ENCODE assay signal across 13 cellular contexts in the genomic region with DNA sequence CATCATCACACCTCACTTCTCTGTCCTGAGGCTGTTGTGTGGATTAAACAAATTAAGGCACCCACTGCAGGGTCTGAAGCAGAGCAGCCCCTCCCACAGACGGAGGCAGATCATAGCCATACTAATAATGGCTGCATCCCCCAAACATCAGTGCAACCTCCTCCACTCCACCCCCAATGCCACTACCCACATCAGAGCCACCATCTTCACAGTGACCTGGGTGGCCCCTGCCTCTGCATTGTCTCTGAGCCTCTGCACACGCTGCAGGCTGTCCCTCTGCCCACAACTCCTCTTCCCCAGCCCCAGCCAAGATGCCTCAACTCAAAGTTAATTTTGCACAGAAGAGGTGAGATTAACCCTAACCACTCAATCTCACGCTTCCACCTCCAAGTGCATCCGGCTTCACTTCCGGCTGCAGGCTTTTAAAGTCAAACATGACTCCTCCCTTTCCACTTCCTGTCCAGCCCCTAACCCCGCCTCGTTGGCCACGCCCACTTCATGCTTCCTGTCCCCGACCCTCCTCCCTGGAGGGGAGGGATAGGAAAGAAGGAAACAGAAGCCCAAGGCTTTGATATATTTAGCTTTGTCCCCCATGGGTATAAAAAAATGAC. TPM values are rescaled to one million over a fixed set of nuclear protein-coding genes. Genes with fewer than 3 reads are reported as not detected.
DNase-seq lines count a peak whose midpoint lies in the region; ATAC-seq and TF ChIP-seq lines count a peak whose summit lies in the region.
"Had no signal": no experiment of that assay in that cellular context is flagged by ENCODE, and none has a peak within 500 bp of the region (broad histone marks: within the 10 kb centered on the region; RNA-seq: fewer than 3 reads in every experiment).

No MANE protein-coding gene starts in this region.

- peaks cover 50% of the 10 kb centered on the region for H3K4me1 Mint-ChIP-seq in activated CD8-positive, alpha-beta T cell treated with anti-CD3 and anti-CD28 coated beads for 36 hours (ENCODE audit: low read depth)
- peaks cover 0 to 69% (median 10%) of the 10 kb centered on the region in 7 donors for H3K4me1 Mint-ChIP-seq in naive thymus-derived CD4-positive, alpha-beta T cell
- H3K4me1 Mint-ChIP-seq in progenitor cell of endocrine pancreas (ENCODE audit: low read depth): no peaks in the 10 kb centered on the region

- 49 to 57% methylated on average over 8 to 9 of the region's 9 CpGs for WGBS in thyroid gland, 2 donors

- H3K36me3 ChIP-seq in HCT116 (ENCODE audit: control insufficient read depth in 1 of 2, insufficient read depth in 2 of 2, low read length in 2 of 2) (no peaks in the 10 kb centered on the region), thyroid gland (no peaks in the 10 kb centered on the region)
- no peaks in the 10 kb centered on the region for H3K36me3 ChIP-seq in naive thymus-derived CD4-positive, alpha-beta T cell (ENCODE audit: control insufficient read depth in 2 of 3, insufficient read depth in 3 of 3, low read length in 3 of 3)

- DNase-seq in DMS 273 (lab: John Stamatoyannopoulos, UW; ENCODE audit: unreplicated experiment): peak; percentile 30
- no peak for DNase-seq in DMS 273 treated with DMSO at 0.1 percent for 48 hours (lab: John Stamatoyannopoulos, UW)
- no peak for DNase-seq in HCT116 (ENCODE audit: low read depth, low spot score)
- DNase-seq in activated CD8-positive, alpha-beta T cell treated with anti-CD3 and anti-CD28 coated beads for 36 hours: peak; percentile 76
- DNase-seq in naive thymus-derived CD4-positive, alpha-beta T cell: peak in 2 of 9 donors; percentile 22 to 37
- DNase-seq in thyroid gland: no peak
- DNase-seq in progenitor cell of endocrine pancreas (ENCODE audit: low spot score, unreplicated experiment): no peak
- DNase-seq: NCI-H2171 treated with DMSO at 0.1 percent for 48 hours, SK-N-SH had no signal

- H3K9me2 ChIP-seq in HCT116 (ENCODE audit: insufficient read depth): no peaks in the 10 kb centered on the region
- H3K9me2 ChIP-seq: SK-N-SH had no signal

- no peak overlapping the region for H3K9ac ChIP-seq in HCT116 (ENCODE audit: low read length)
- H3K9ac ChIP-seq: SK-N-SH had no signal

- RAD21 ChIA-PET in HCT116 (lab: Charles Lee; ENCODE audit: low non-redundant PET in 1 of 2, low total read pairs in 2 of 2, uncharacterized antibody in 2 of 2, unreplicated experiment in 2 of 2): no interaction called here

- H3K4me3 ChIP-seq in HCT116 (replicated peaks in 1 of 2; ENCODE audit: low read depth in 1 of 2, low read length in 2 of 2): no peak overlapping the region
- no peak overlapping the region for H3K4me3 ChIP-seq in naive thymus-derived CD4-positive, alpha-beta T cell (ENCODE audit: low read length)
- H3K4me3 ChIP-seq in thyroid gland (replicated peaks in 1 of 3): no peak overlapping the region
- H3K4me3 ChIP-seq: hepatocyte had no signal

- peak overlapping the region; percentile 39 for H3K4me3 Mint-ChIP-seq in activated CD8-positive, alpha-beta T cell treated with anti-CD3 and anti-CD28 coated beads for 36 hours
- H3K4me3 Mint-ChIP-seq in naive thymus-derived CD4-positive, alpha-beta T cell: peak overlapping the region in 2 of 10 donors; percentile 55 to 70
- H3K4me3 Mint-ChIP-seq in progenitor cell of endocrine pancreas (ENCODE audit: low read depth): no peak overlapping the region
- H3K4me3 Mint-ChIP-seq: activated naive CD4-positive, alpha-beta T cell treated with anti-CD3 and anti-CD28 coated beads, Interleukin-2, amount 50 U/mL, for 24 hours had no signal

- no TSS peak for BruUV-seq in HCT116 (replicated peaks; lab: Mats Ljungman, UMichigan)

- H3K9me3 ChIP-seq in HCT116 (ENCODE audit: control insufficient read depth in 1 of 2, insufficient read depth in 1 of 2, low read depth in 1 of 2, low read length in 2 of 2) (no peaks in the 10 kb centered on the region), thyroid gland (no peaks in the 10 kb centered on the region)
- peaks cover 0 to 14% (median 6%) of the 10 kb centered on the region in 3 experiments for H3K9me3 ChIP-seq in naive thymus-derived CD4-positive, alpha-beta T cell (ENCODE audit: control insufficient read depth in 2 of 3, low read length in 3 of 3)
- H3K9me3 ChIP-seq: SK-N-SH had no signal

- H2AFZ ChIP-seq in HCT116 (ENCODE audit: low read depth, low read length, poor library complexity, severe bottlenecking): no peak overlapping the region
- H2AFZ ChIP-seq: hepatocyte had no signal

- no peak for TF ChIP-seq POLR2A in HCT116 (IDR thresholded peaks at IDR 0.05; ENCODE audit: borderline replicate concordance, extremely low read depth, insufficient read depth, insufficient read length)
- TF ChIP-seq POLR2A in thyroid gland (IDR thresholded peaks at IDR 0.05): no peak

- no peak overlapping the region for H3K27ac ChIP-seq in HCT116 (ENCODE audit: low read depth, low read length)
- H3K27ac ChIP-seq in naive thymus-derived CD4-positive, alpha-beta T cell (ENCODE audit: low read depth, low read length): no peak overlapping the region
- no peak overlapping the region for H3K27ac ChIP-seq in thyroid gland
- H3K27ac ChIP-seq: 22Rv1, hepatocyte had no signal

- TF ChIP-seq CTCF in HCT116 (IDR thresholded peaks at IDR 0.05 in 2 of 3, conservative IDR thresholded peaks at IDR 0.05 in 1 of 3; ENCODE audit: borderline replicate concordance in 1 of 3, insufficient read depth in 1 of 3, low read depth in 2 of 3, low read length in 2 of 3) (no peak), thyroid gland (IDR thresholded peaks at IDR 0.05) (no peak), progenitor cell of endocrine pancreas (IDR thresholded peaks at IDR 0.05; ENCODE audit: unreplicated experiment) (no peak)
- TF ChIP-seq CTCF in activated CD8-positive, alpha-beta T cell treated with anti-CD3 and anti-CD28 coated beads for 36 hours (IDR thresholded peaks at IDR 0.05): no peak

- H3K4me1 ChIP-seq in HCT116 (ENCODE audit: control insufficient read depth in 1 of 2, insufficient read depth in 2 of 2, low read length in 2 of 2): peaks cover 0 to 13% of the 10 kb centered on the region in 2 experiments; a peak in 3 of 4 replicates
- H3K4me1 ChIP-seq in naive thymus-derived CD4-positive, alpha-beta T cell (ENCODE audit: control insufficient read depth in 2 of 2, insufficient read depth in 2 of 2, low read length in 2 of 2): peaks cover 0 to 63% of the 10 kb centered on the region in 2 donors
- no peaks in the 10 kb centered on the region for H3K4me1 ChIP-seq in thyroid gland

- no peaks in the 10 kb centered on the region for H3K79me2 ChIP-seq in HCT116 (ENCODE audit: insufficient read depth, low read length)
- H3K79me2 ChIP-seq: hepatocyte had no signal

- TF ChIP-seq RAD21 in HCT116 (IDR thresholded peaks at IDR 0.05; ENCODE audit: low read depth): no peak

- intact Hi-C loops in HCT116 (cut with micrococcal nuclease): loop anchor here (5.0 kb wide), 1 partner anchor 135 kb away; no protein-coding TSS in a partner anchor
- intact Hi-C loops in activated CD8-positive, alpha-beta T cell treated with anti-CD3 and anti-CD28 coated beads for 36 hours (cut with micrococcal nuclease): no loop called here
- intact Hi-C loops in naive thymus-derived CD4-positive, alpha-beta T cell (cut with micrococcal nuclease): no loop called here
- intact Hi-C loops in thyroid gland (cut with DNase I): no loop called here

- H4K20me1 ChIP-seq in HCT116 (ENCODE audit: insufficient read depth): no peaks in the 10 kb centered on the region

- H3K4me2 ChIP-seq in HCT116 (ENCODE audit: low read length): peak overlapping the region; percentile 40; the same call in 1 of the 2 replicates
- H3K4me2 ChIP-seq: hepatocyte, SK-N-SH had no signal

- peaks cover 18% of the 10 kb centered on the region for H3K36me3 Mint-ChIP-seq in activated CD8-positive, alpha-beta T cell treated with anti-CD3 and anti-CD28 coated beads for 36 hours (ENCODE audit: low read depth)
- peaks cover 0 to 57% (median 9%) of the 10 kb centered on the region in 5 donors for H3K36me3 Mint-ChIP-seq in naive thymus-derived CD4-positive, alpha-beta T cell
- no peaks in the 10 kb centered on the region for H3K36me3 Mint-ChIP-seq in progenitor cell of endocrine pancreas (ENCODE audit: insufficient read depth)
- H3K36me3 Mint-ChIP-seq: activated naive CD4-positive, alpha-beta T cell treated with anti-CD3 and anti-CD28 coated beads, Interleukin-2, amount 50 U/mL, for 24 hours had no signal

- POLR2A ChIA-PET in HCT116 (lab: Charles Lee): no interaction called here
- POLR2A ChIA-PET in activated CD8-positive, alpha-beta T cell treated with anti-CD3 and anti-CD28 coated beads for 36 hours (lab: Charles Lee): interaction anchor here (1.6 kb wide), 1 partner anchor 21 kb away, joined by 7 read pairs; no protein-coding TSS in a partner anchor
- POLR2A ChIA-PET in naive thymus-derived CD4-positive, alpha-beta T cell (lab: Charles Lee): no interaction called here

- peaks cover 2% of the 10 kb centered on the region for H3K27me3 Mint-ChIP-seq in activated CD8-positive, alpha-beta T cell treated with anti-CD3 and anti-CD28 coated beads for 36 hours
- peaks cover 0 to 37% (median 9%) of the 10 kb centered on the region in 5 donors for H3K27me3 Mint-ChIP-seq in naive thymus-derived CD4-positive, alpha-beta T cell
- H3K27me3 Mint-ChIP-seq in progenitor cell of endocrine pancreas: peaks cover 3% of the 10 kb centered on the region

- H3K27me3 ChIP-seq in HCT116 (ENCODE audit: insufficient read depth, low read length) (no peaks in the 10 kb centered on the region), thyroid gland (no peaks in the 10 kb centered on the region)
- no peaks in the 10 kb centered on the region for H3K27me3 ChIP-seq in naive thymus-derived CD4-positive, alpha-beta T cell (ENCODE audit: control insufficient read depth in 2 of 2, insufficient read depth in 2 of 2, low read length in 2 of 2)
- H3K27me3 ChIP-seq: hepatocyte had no signal

- CTCF ChIA-PET in HCT116 (lab: Charles Lee): no interaction called here
- CTCF ChIA-PET in activated CD8-positive, alpha-beta T cell treated with anti-CD3 and anti-CD28 coated beads for 36 hours (lab: Charles Lee): no interaction called here
- CTCF ChIA-PET in naive thymus-derived CD4-positive, alpha-beta T cell (lab: Charles Lee): no interaction called here

- H3K9me3 Mint-ChIP-seq in activated CD8-positive, alpha-beta T cell treated with anti-CD3 and anti-CD28 coated beads for 36 hours: peaks cover 13% of the 10 kb centered on the region
- H3K9me3 Mint-ChIP-seq in naive thymus-derived CD4-positive, alpha-beta T cell: peaks cover 2 to 41% (median 15%) of the 10 kb centered on the region in 11 donors
- peaks cover 5% of the 10 kb centered on the region for H3K9me3 Mint-ChIP-seq in progenitor cell of endocrine pancreas (ENCODE audit: low read depth)

- ATAC-seq in HCT116 (peak; percentile 75), GM18520 (IDR thresholded peaks at IDR 0.05; ENCODE audit: unreplicated experiment) (no peak)
- ATAC-seq in activated CD8-positive, alpha-beta T cell treated with anti-CD3 and anti-CD28 coated beads for 36 hours: peak; percentile 29
- ATAC-seq in naive thymus-derived CD4-positive, alpha-beta T cell: peak; percentile 52

- peak overlapping the region; percentile 87 for H3K27ac Mint-ChIP-seq in activated CD8-positive, alpha-beta T cell treated with anti-CD3 and anti-CD28 coated beads for 36 hours
- H3K27ac Mint-ChIP-seq in naive thymus-derived CD4-positive, alpha-beta T cell: peak overlapping the region in 2 of 9 donors; percentile 19 to 96
- no peak overlapping the region for H3K27ac Mint-ChIP-seq in progenitor cell of endocrine pancreas
- H3K27ac Mint-ChIP-seq: activated naive CD4-positive, alpha-beta T cell treated with anti-CD3 and anti-CD28 coated beads, Interleukin-2, amount 50 U/mL, for 24 hours had no signal

RNA-seq across cellular contexts. Expression of gene JAKMIP1, which starts 22.7 kb away (rescaled TPM):
- total RNA-seq in HCT116 (2021; ENCODE audit: unreplicated experiment) (not detected), thyroid gland (1 to 10 TPM in 2 of 4 donors, under 1 TPM in 2; 0.67 to 1.9 (median 1.1) TPM), progenitor cell of endocrine pancreas (0.89 and 0.93 TPM in 2 replicates)
- not detected in 2 replicates for polyA plus RNA-seq in HCT116 (2012)
- total RNA-seq in activated CD8-positive, alpha-beta T cell treated with anti-CD3 and anti-CD28 coated beads for 36 hours: 1 to 10 TPM; 5.6 to 6.3 TPM
- 10 to 100 TPM in 1 of 5 experiments, 1 to 10 TPM in 1, under 1 TPM in 1, not detected in 2; 0.66 to 15.3 (median 4.1) TPM for total RNA-seq in naive thymus-derived CD4-positive, alpha-beta T cell
- polyA plus RNA-seq in naive thymus-derived CD4-positive, alpha-beta T cell: under 1 TPM in 1 of 2 donors, not detected in 1; 0.21 TPM
- total RNA-seq: hepatocyte had no signal
- polyA plus RNA-seq: hepatocyte had no signal

Comparison
In these comparisons a context has a peak if more than half of its experiments do, and no peak if none do; other contexts are left out.
1. DNase-seq: peak in DMS 273 (single experiment) and activated CD8-positive, alpha-beta T cell treated with anti-CD3 and anti-CD28 coated beads for 36 hours (single experiment); none in DMS 273 treated with DMSO at 0.1 percent for 48 hours (single experiment), HCT116 (single experiment), thyroid gland (0 of 2) and progenitor cell of endocrine pancreas (single experiment).